In the genomic region with DNA sequence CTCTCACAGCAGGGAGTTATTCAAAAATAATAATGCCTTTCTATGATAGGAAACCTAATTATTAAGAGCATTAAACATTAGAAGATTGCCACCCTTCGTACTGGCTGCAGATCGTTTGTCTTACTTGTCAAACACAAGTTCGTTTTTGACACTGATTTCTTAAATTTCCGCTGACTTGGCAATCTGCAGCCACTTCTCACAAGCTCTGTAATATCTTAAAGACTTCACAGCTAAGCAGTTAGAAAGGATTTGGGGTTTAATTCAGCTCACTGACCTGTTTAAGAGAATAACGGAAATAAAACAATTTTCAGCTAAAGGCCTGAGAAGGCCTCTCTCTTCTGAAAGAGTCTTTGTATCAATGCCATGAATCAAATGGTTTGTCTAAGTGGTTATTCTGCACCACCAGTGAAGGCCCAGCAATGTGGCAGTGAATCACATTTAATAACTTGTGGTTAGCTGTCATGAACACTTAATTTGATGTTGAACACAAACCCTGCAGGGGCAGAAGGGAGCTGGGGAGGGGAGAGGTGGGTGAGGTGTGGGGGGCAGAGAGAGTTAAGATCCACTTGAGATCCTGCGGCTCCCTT, we compare ENCODE assay signal across 21 cellular contexts.
DNase-seq lines count a peak whose midpoint lies in the region; ATAC-seq and TF ChIP-seq lines count a peak whose summit lies in the region.
"Had no signal": no experiment of that assay in that cellular context is flagged by ENCODE, and none has a peak within 500 bp of the region (broad histone marks: within the 10 kb centered on the region; RNA-seq: fewer than 3 reads in every experiment).

No MANE protein-coding gene starts in this region.

- peaks cover 0 to 3% (median 0%) of the 10 kb centered on the region in 5 experiments for H3K9me3 Mint-ChIP-seq in brain
- H3K9me3 Mint-ChIP-seq: activated CD4-positive, alpha-beta memory T cell treated with anti-CD3 and anti-CD28 coated beads, Interleukin-2, amount 10 ng/mL, durations not matched to agents 7 days and 5 days; activated naive CD8-positive, alpha-beta T cell treated with anti-CD3 and anti-CD28 coated beads, Interleukin-2, amount 50 U/mL, for 24 hours; IgD-negative memory B cell; neural progenitor cell had no signal

- no peak for ATAC-seq in left lung
- ATAC-seq in HG03378 (IDR thresholded peaks at IDR 0.05; ENCODE audit: unreplicated experiment) = no peak
- ATAC-seq: activated naive CD8-positive, alpha-beta T cell treated with anti-CD3 and anti-CD28 coated beads, Interleukin-2, amount 50 U/mL, for 24 hours; heart left ventricle; left ventricle myocardium superior had no signal

- WGBS in prostate gland = 86% methylated on average over 6 of the region's 6 CpGs

- no peak overlapping the region for H3K4me3 ChIP-seq in prostate gland
- no peak overlapping the region for H3K4me3 ChIP-seq in left lung
- H3K4me3 ChIP-seq: thoracic aorta had no signal

- DNase-seq in NCI-H2227 treated with DMSO at 0.1 percent for 48 hours (lab: John Stamatoyannopoulos, UW) (peak; percentile 77), medulla oblongata (ENCODE audit: extremely low spot score) (peak; percentile 73), prostate gland (ENCODE audit: low spot score) (no peak), left lung (no peak)
- DNase-seq in activated CD4-positive, alpha-beta T cell treated with anti-CD3 and anti-CD28 coated beads for 1 hour = no peak
- DNase-seq: activated CD4-positive, alpha-beta memory T cell treated with anti-CD3 and anti-CD28 coated beads, Interleukin-2, amount 10 ng/mL, durations not matched to agents 7 days and 5 days; activated CD4-positive, CD25-positive, alpha-beta regulatory T cell; activated effector memory CD4-positive, alpha-beta T cell treated with anti-CD3 and anti-CD28 coated beads, Interleukin-2, amount 50 U/mL, for 16 hours; activated naive CD8-positive, alpha-beta T cell treated with anti-CD3 and anti-CD28 coated beads, Interleukin-2, amount 50 U/mL, for 24 hours; activated T-cell treated with anti-CD3 and anti-CD28 coated beads for 4 hours; AML-193; heart left ventricle; left ventricle myocardium superior; NCI-H1417 treated with DMSO at 0.1 percent for 48 hours; NCI-H526 treated with DMSO at 0.1 percent for 48 hours had no signal

- H3K4me3 Mint-ChIP-seq in brain = peak overlapping the region in 3 of 5 experiments; percentile 5 to 65 (median 46)
- H3K4me3 Mint-ChIP-seq: activated CD4-positive, alpha-beta memory T cell treated with anti-CD3 and anti-CD28 coated beads, Interleukin-2, amount 10 ng/mL, durations not matched to agents 7 days and 5 days; activated naive CD8-positive, alpha-beta T cell treated with anti-CD3 and anti-CD28 coated beads, Interleukin-2, amount 50 U/mL, for 24 hours; neural progenitor cell; stimulated activated memory B cell treated with anti-CD40 and anti-IgM and Interleukin-4, amounts not matched to agents 10 μg/mL and 1 μg/mL and 100 μg/mL, for 72 hours had no signal

- TF ChIP-seq POLR2A in prostate gland (IDR thresholded peaks at IDR 0.05) = no peak

- intact Hi-C loops in prostate gland (cut with DNase I) = no loop called here
- intact Hi-C loops in left lung (cut with DNase I) = no loop called here

- H3K27me3 Mint-ChIP-seq in brain = peaks cover 11% of the 10 kb centered on the region

- H3K4me1 ChIP-seq in prostate gland (replicated peaks) (no peaks in the 10 kb centered on the region), left lung (no peaks in the 10 kb centered on the region)

- peaks cover 31% of the 10 kb centered on the region for H3K4me1 Mint-ChIP-seq in brain
- H3K4me1 Mint-ChIP-seq: activated CD4-positive, alpha-beta memory T cell treated with anti-CD3 and anti-CD28 coated beads, Interleukin-2, amount 10 ng/mL, durations not matched to agents 7 days and 5 days; stimulated activated memory B cell treated with anti-CD40 and anti-IgM and Interleukin-4, amounts not matched to agents 10 μg/mL and 1 μg/mL and 100 μg/mL, for 72 hours had no signal

- H3K36me3 ChIP-seq in prostate gland = no peaks in the 10 kb centered on the region
- no peaks in the 10 kb centered on the region for H3K36me3 ChIP-seq in left lung
- H3K36me3 ChIP-seq: heart left ventricle, neural progenitor cell, thoracic aorta had no signal

- H3K27ac ChIP-seq in prostate gland (no peak overlapping the region), left lung (no peak overlapping the region)
- H3K27ac ChIP-seq: heart left ventricle, neural progenitor cell, thoracic aorta had no signal

- H3K9me3 ChIP-seq in prostate gland (no peaks in the 10 kb centered on the region), left lung (no peaks in the 10 kb centered on the region)
- H3K9me3 ChIP-seq: heart left ventricle, thoracic aorta had no signal

- no peaks in the 10 kb centered on the region for H3K36me3 Mint-ChIP-seq in brain
- H3K36me3 Mint-ChIP-seq: IgD-negative memory B cell; neural progenitor cell; stimulated activated memory B cell treated with anti-CD40 and anti-IgM and Interleukin-4, amounts not matched to agents 10 μg/mL and 1 μg/mL and 100 μg/mL, for 72 hours had no signal

- TF ChIP-seq CTCF in brain (conservative IDR thresholded peaks at IDR 0.05) (no peak), prostate gland (IDR thresholded peaks at IDR 0.05) (no peak), left lung (IDR thresholded peaks at IDR 0.05) (no peak)

- H3K27me3 ChIP-seq in prostate gland (replicated peaks; ENCODE audit: insufficient read depth) = peaks cover 5% of the 10 kb centered on the region
- H3K27me3 ChIP-seq in left lung = peaks cover 11 to 37% of the 10 kb centered on the region in 2 donors

- peak overlapping the region in 3 of 5 experiments; percentile 49 to 86 (median 53) for H3K27ac Mint-ChIP-seq in brain
- H3K27ac Mint-ChIP-seq: activated CD4-positive, alpha-beta memory T cell treated with anti-CD3 and anti-CD28 coated beads, Interleukin-2, amount 10 ng/mL, durations not matched to agents 7 days and 5 days; activated naive CD8-positive, alpha-beta T cell treated with anti-CD3 and anti-CD28 coated beads, Interleukin-2, amount 50 U/mL, for 24 hours; IgD-negative memory B cell; neural progenitor cell; stimulated activated memory B cell treated with anti-CD40 and anti-IgM and Interleukin-4, amounts not matched to agents 10 μg/mL and 1 μg/mL and 100 μg/mL, for 72 hours had no signal

Comparison
In these comparisons a context has a peak if more than half of its experiments do, and no peak if none do; other contexts are left out.
1. DNase-seq: peak in NCI-H2227 treated with DMSO at 0.1 percent for 48 hours (single experiment) and medulla oblongata (single experiment); none in prostate gland (single experiment), left lung (0 of 2) and activated CD4-positive, alpha-beta T cell treated with anti-CD3 and anti-CD28 coated beads for 1 hour (single experiment).